ENCODE assay signal across 10 cellular contexts in the genomic region with DNA sequence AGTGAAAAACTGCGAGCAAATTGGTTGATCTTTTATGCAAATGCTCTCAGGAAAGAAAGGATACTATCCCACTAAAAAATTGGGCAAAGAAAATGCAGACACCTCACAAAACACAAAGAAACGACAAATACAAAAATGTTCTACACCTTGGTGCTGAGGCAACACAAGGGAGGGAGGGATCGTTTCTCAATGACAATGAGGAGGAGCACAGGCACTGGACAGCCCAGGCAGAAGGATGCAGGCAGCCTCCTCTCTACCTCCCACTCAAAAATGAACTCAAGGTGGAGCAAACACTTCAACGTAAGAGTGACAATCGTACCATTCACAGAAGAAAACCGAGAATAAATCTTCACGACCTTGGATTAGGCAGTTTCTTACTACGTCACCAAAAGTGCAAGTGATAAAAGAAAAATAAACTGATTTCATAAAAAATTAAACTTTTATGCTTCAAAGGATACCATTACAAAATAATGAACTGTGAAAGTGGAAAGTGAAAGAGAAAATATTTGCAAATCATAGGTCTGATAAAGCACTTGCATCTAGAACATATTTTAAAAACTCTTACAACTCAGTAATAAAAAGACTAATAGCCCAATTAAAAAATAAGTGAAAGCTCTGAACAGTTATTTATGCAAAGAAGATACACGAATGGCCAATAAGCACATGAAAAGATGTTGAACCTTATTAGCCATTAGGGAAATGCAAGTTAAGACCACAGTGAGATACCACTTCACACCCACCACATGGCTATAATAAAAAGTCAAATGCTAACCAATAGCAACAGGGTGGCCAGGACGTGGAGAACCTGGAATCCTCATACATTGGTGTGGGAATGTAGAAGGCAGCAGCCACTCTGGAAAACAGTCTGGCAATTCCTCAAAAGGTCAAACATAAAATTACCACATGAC.
DNase-seq lines count a peak whose midpoint lies in the region; ATAC-seq, FAIRE-seq and TF ChIP-seq lines count a peak whose summit lies in the region.
"Had no signal": no experiment of that assay in that cellular context is flagged by ENCODE, and none has a peak within 500 bp of the region (broad histone marks: within the 10 kb centered on the region; RNA-seq: fewer than 3 reads in every experiment).

No MANE protein-coding gene starts in this region.

- intact Hi-C loops in upper lobe of right lung (cut with DNase I), result no loop called here

- H3K36me3 ChIP-seq in bronchial epithelial cell (ENCODE audit: control insufficient read depth, insufficient read depth, low read length), result no peaks in the 10 kb centered on the region
- H3K36me3 ChIP-seq in upper lobe of right lung, result peaks cover 2% of the 10 kb centered on the region
- H3K36me3 ChIP-seq in small intestine (ENCODE audit: control insufficient read depth in 2 of 2, insufficient read depth in 2 of 2, low read length in 2 of 2), result peaks cover 0 to under 1% of the 10 kb centered on the region in 2 donors

- H3K9me3 ChIP-seq in upper lobe of right lung (no peaks in the 10 kb centered on the region), small intestine (ENCODE audit: control insufficient read depth, low read depth) (no peaks in the 10 kb centered on the region)
- H3K9me3 ChIP-seq: HAP-1 had no signal

- ATAC-seq in stimulated activated naive CD8-positive, alpha-beta T cell treated with anti-CD3 and anti-CD28 coated beads, Interleukin-15, Interleukin-2, amounts not matched to agents 100 U/mL and 50 U/mL, for 24 hours, result no peak
- ATAC-seq in HG03457 (IDR thresholded peaks at IDR 0.05; ENCODE audit: unreplicated experiment) (peak; percentile 56), upper lobe of right lung (peak; percentile 49), HG02798 (IDR thresholded peaks at IDR 0.05; ENCODE audit: poor library complexity, unreplicated experiment) (no peak), HG03432 (IDR thresholded peaks at IDR 0.05; ENCODE audit: unreplicated experiment) (no peak)

- H3K27ac Mint-ChIP-seq in stimulated activated naive CD8-positive, alpha-beta T cell treated with anti-CD3 and anti-CD28 coated beads, Interleukin-15, Interleukin-2, amounts not matched to agents 100 ng/mL and 50 ng/mL, for 24 hours, result no peak overlapping the region

- TF ChIP-seq CTCF in bronchial epithelial cell (IDR thresholded peaks at IDR 0.05; ENCODE audit: insufficient read depth, low read length, severe bottlenecking) (no peak), upper lobe of right lung (IDR thresholded peaks at IDR 0.05) (no peak)

- H3K27me3 ChIP-seq in bronchial epithelial cell (ENCODE audit: control insufficient read depth, insufficient read depth, low read length), result no peaks in the 10 kb centered on the region
- no peaks in the 10 kb centered on the region for H3K27me3 ChIP-seq in upper lobe of right lung
- no peaks in the 10 kb centered on the region for H3K27me3 ChIP-seq in small intestine (ENCODE audit: control insufficient read depth in 2 of 2, insufficient read depth in 2 of 2, low read length in 2 of 2)

- H3K9me3 Mint-ChIP-seq in stimulated activated naive CD8-positive, alpha-beta T cell treated with anti-CD3 and anti-CD28 coated beads, Interleukin-15, Interleukin-2, amounts not matched to agents 100 ng/mL and 50 ng/mL, for 24 hours, result no peaks in the 10 kb centered on the region

- no peaks in the 10 kb centered on the region for H3K27me3 Mint-ChIP-seq in stimulated activated naive CD8-positive, alpha-beta T cell treated with anti-CD3 and anti-CD28 coated beads, Interleukin-15, Interleukin-2, amounts not matched to agents 100 ng/mL and 50 ng/mL, for 24 hours

- WGBS in small intestine, 3 donors, result 26 to 40% (median 30%) methylated on average over 10 of the region's 10 CpGs

- H3K4me3 ChIP-seq in bronchial epithelial cell (ENCODE audit: low read depth, low read length) (no peak overlapping the region), upper lobe of right lung (no peak overlapping the region), small intestine (ENCODE audit: low read depth in 1 of 2, low read length in 2 of 2) (no peak overlapping the region)
- H3K4me3 ChIP-seq: HAP-1, lung had no signal

- FAIRE-seq in bronchial epithelial cell (lab: Jason Lieb, UNC), result no peak
- FAIRE-seq in small intestine (lab: Jason Lieb, UNC), result no peak

- DNase-seq in stimulated activated naive CD8-positive, alpha-beta T cell treated with anti-CD3 and anti-CD28 coated beads, Interleukin-15, Interleukin-2, amounts not matched to agents 100 U/mL and 50 U/mL, for 24 hours, result no peak
- DNase-seq in bronchial epithelial cell (ENCODE audit: low read depth), result peak; percentile 7
- no peak for DNase-seq in upper lobe of right lung
- no peak for DNase-seq in small intestine

- H3K27ac ChIP-seq in upper lobe of right lung (no peak overlapping the region), small intestine (ENCODE audit: low read depth in 1 of 2, low read length in 1 of 2) (no peak overlapping the region)

- peak overlapping the region; percentile 14 for H3K4me3 Mint-ChIP-seq in stimulated activated naive CD8-positive, alpha-beta T cell treated with anti-CD3 and anti-CD28 coated beads, Interleukin-15, Interleukin-2, amounts not matched to agents 100 ng/mL and 50 ng/mL, for 24 hours

- H3K4me1 ChIP-seq in upper lobe of right lung (peaks cover 32% of the 10 kb centered on the region), small intestine (ENCODE audit: control insufficient read depth in 2 of 2, insufficient read depth in 1 of 2, low read depth in 1 of 2, low read length in 1 of 2) (peaks cover 0 to 10% of the 10 kb centered on the region in 2 donors)

- peaks cover 55% of the 10 kb centered on the region for H3K4me1 Mint-ChIP-seq in stimulated activated naive CD8-positive, alpha-beta T cell treated with anti-CD3 and anti-CD28 coated beads, Interleukin-15, Interleukin-2, amounts not matched to agents 100 ng/mL and 50 ng/mL, for 24 hours (ENCODE audit: low read depth)

- H3K36me3 Mint-ChIP-seq in stimulated activated naive CD8-positive, alpha-beta T cell treated with anti-CD3 and anti-CD28 coated beads, Interleukin-15, Interleukin-2, amounts not matched to agents 100 ng/mL and 50 ng/mL, for 24 hours (ENCODE audit: low read depth), result peaks cover 11% of the 10 kb centered on the region

Comparison
In these comparisons a context has a peak if more than half of its experiments do, and no peak if none do; other contexts are left out.
1. ATAC-seq: peak in HG03457 (single experiment) and upper lobe of right lung (single experiment); none in stimulated activated naive CD8-positive, alpha-beta T cell treated with anti-CD3 and anti-CD28 coated beads, Interleukin-15, Interleukin-2, amounts not matched to agents 100 U/mL and 50 U/mL, for 24 hours (single experiment), HG02798 (single experiment) and HG03432 (single experiment).